In genomic region chr14:55807059-55807499, GRCh38 we compare ENCODE assay signal across 8 cellular contexts.
DNase-seq lines count a peak whose midpoint lies in the region; ATAC-seq and TF ChIP-seq lines count a peak whose summit lies in the region.

No MANE protein-coding gene starts in this region.

- TF ChIP-seq CTCF in HEK293 (tag by site-specific recombination; IDR thresholded peaks at IDR 0.05) = no peak

- peak; percentile 33 for DNase-seq in NCI-H510A (lab: John Stamatoyannopoulos, UW)
- peak; percentile 30 for DNase-seq in activated T-cell treated with anti-CD3 and anti-CD28 coated beads for 48 hours (ENCODE audit: low read depth)
- peak; percentile 20 for DNase-seq in fibroblast of gingiva (ENCODE audit: low read depth)
- DNase-seq in aorta = peak; percentile 64 to 85
- no peak for DNase-seq in SKM-1 (lab: John Stamatoyannopoulos, UW; ENCODE audit: unreplicated experiment)

- POLR2A ChIA-PET in HEK293 (lab: Yijun Ruan, JAX) = interaction anchor here (0.6 kb wide), 1 partner anchor 757 kb away, joined by 7 read pairs; no protein-coding TSS in a partner anchor

- H3K27ac ChIP-seq in BLaER1 (peak overlapping the region; percentile 18; the same call in 1 of the 2 replicates), HEK293 (ENCODE audit: extremely low read depth, low read depth, low read length) (peak overlapping the region; percentile 40; the same call in 1 of the 2 replicates), rectal smooth muscle tissue (ENCODE audit: low read depth, low read length) (no peak overlapping the region), aorta (ENCODE audit: low read depth in 1 of 2, low read length in 2 of 2) (no peak overlapping the region)

- H3K9ac ChIP-seq in BLaER1 (no peak overlapping the region), rectal smooth muscle tissue (ENCODE audit: low read length) (no peak overlapping the region)

- peak; percentile 88 for ATAC-seq in aorta (ENCODE audit: low FRiP score)

- H3K4me1 ChIP-seq in BLaER1 (peaks cover 14% of the 10 kb centered on the region), HEK293 (ENCODE audit: control insufficient read depth, insufficient read depth, low read length) (peaks cover 5% of the 10 kb centered on the region), rectal smooth muscle tissue (ENCODE audit: control insufficient read depth, insufficient read depth, low read length) (no peaks in the 10 kb centered on the region), aorta (ENCODE audit: control insufficient read depth in 1 of 2, insufficient read depth in 2 of 2, low read length in 2 of 2) (no peaks in the 10 kb centered on the region)

- H3K4me3 ChIP-seq in BLaER1 (no peak overlapping the region), HEK293 (ENCODE audit: low read depth, low read length) (no peak overlapping the region), rectal smooth muscle tissue (ENCODE audit: low read length) (peak overlapping the region; percentile 22), aorta (ENCODE audit: low read length in 2 of 2) (no peak overlapping the region)

- no peaks in the 10 kb centered on the region for H4K20me1 ChIP-seq in BLaER1

- no peaks in the 10 kb centered on the region for H3K27me3 ChIP-seq in BLaER1
- H3K27me3 ChIP-seq in rectal smooth muscle tissue (ENCODE audit: control insufficient read depth, insufficient read depth, low read length) = no peaks in the 10 kb centered on the region
- no peaks in the 10 kb centered on the region for H3K27me3 ChIP-seq in aorta (ENCODE audit: control insufficient read depth in 1 of 2, insufficient read depth in 2 of 2, low read length in 1 of 2)

- CTCF ChIA-PET in HEK293 (lab: Yijun Ruan, JAX) = interaction anchor here (0.6 to 0.7 kb wide), 2 partner anchors 387 to 667 kb away, joined by 3 to 4 read pairs; no protein-coding TSS in a partner anchor

- 17 to 22% methylated on average over 11 of the region's 11 CpGs for WGBS in aorta, 2 donors

- intact Hi-C loops in aorta (cut with DNase I) = no loop called here

- H3K4me2 ChIP-seq in BLaER1 = peak overlapping the region; percentile 52

- H3K36me3 ChIP-seq in BLaER1 (no peaks in the 10 kb centered on the region), HEK293 (ENCODE audit: control insufficient read depth in 2 of 2, insufficient read depth in 1 of 2, low read length in 2 of 2) (no peaks in the 10 kb centered on the region), rectal smooth muscle tissue (ENCODE audit: control insufficient read depth, insufficient read depth, low read length) (no peaks in the 10 kb centered on the region), aorta (ENCODE audit: control insufficient read depth in 1 of 2, insufficient read depth in 2 of 2, low read length in 1 of 2) (no peaks in the 10 kb centered on the region)

- H3K9me3 ChIP-seq in BLaER1 (peaks cover 16% of the 10 kb centered on the region), HEK293 (ENCODE audit: control insufficient read depth, insufficient read depth, low read depth, low read length) (no peaks in the 10 kb centered on the region), aorta (ENCODE audit: control insufficient read depth, low read length) (no peaks in the 10 kb centered on the region)

TF ChIP-seq in HEK293, 187 proteins besides CTCF, POLR2A, EP300 and RAD21 (continues in another document):
- TF ChIP-seq KLF17 (tag by site-specific recombination; IDR thresholded peaks at IDR 0.05) (peak; percentile 82; the same call in 1 of the 2 replicates), OSR2 (tag by site-specific recombination; IDR thresholded peaks at IDR 0.05) (peak; percentile 89), ZXDB (tag by site-specific recombination; IDR thresholded peaks at IDR 0.05) (peak; percentile 96), ZBTB11 (tag by site-specific recombination; conservative IDR thresholded peaks at IDR 0.05; ENCODE audit: low read depth) (peak; percentile 67), BCL6B (tag by site-specific recombination; IDR thresholded peaks at IDR 0.05) (peak; percentile 88), ZNF473 (tag by site-specific recombination; IDR thresholded peaks at IDR 0.05) (no peak), ZNF335 (tag by site-specific recombination; conservative IDR thresholded peaks at IDR 0.05) (peak; percentile 70), ZSCAN23 (tag by site-specific recombination; IDR thresholded peaks at IDR 0.05) (peak; percentile 48; the same call in 1 of the 2 replicates), KLF9 (tag by site-specific recombination; IDR thresholded peaks at IDR 0.05; ENCODE audit: low read depth) (no peak), ZFP37 (tag by site-specific recombination; IDR thresholded peaks at IDR 0.05) (peak; percentile 22; the same call in 1 of the 2 replicates), ZNF18 (tag by site-specific recombination; IDR thresholded peaks at IDR 0.05) (peak; percentile 93), ZNF600 (tag by site-specific recombination; IDR thresholded peaks at IDR 0.05) (peak; percentile 71), ZNF596 (tag by site-specific recombination; IDR thresholded peaks at IDR 0.05) (no peak)

Comparison
In these comparisons a context has a peak if more than half of its experiments do, and no peak if none do; other contexts are left out.
1. H3K27ac ChIP-seq: peak in BLaER1 (single experiment) and HEK293 (single experiment); none in rectal smooth muscle tissue (single experiment) and aorta (0 of 2).